In the genomic region with DNA sequence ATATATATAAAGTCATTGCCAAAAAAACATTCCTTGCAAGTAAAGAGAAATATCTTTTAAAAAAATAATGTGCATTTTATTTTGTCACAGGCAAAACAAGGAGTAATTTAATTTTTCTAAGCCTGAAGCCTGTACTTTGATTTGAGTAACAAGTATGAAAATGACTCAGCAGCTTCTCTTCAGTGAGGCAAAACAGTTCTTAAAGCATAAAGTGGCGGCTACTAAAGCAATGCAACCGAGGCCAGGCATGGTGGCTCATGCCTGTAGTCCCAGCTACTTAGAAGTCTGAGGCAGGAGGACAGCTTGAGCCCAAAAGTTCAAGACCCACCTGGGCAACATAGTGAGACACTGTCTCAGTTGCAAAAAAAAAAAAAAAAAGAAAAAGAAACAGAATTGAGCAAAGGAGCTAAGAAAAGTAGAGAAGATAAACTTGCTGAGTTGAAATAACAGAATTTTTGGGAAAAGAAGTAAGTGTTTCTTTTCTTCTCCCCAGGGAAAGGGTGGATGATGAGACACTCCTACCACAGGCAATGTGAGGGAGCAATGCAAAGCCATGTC, we compare ENCODE assay signal across 10 cellular contexts. TPM values are rescaled to one million over a fixed set of nuclear protein-coding genes. Genes with fewer than 3 reads are reported as not detected.
DNase-seq lines count a peak whose midpoint lies in the region; ATAC-seq and TF ChIP-seq lines count a peak whose summit lies in the region.
"Had no signal": no experiment of that assay in that cellular context is flagged by ENCODE, and none has a peak within 500 bp of the region (broad histone marks: within the 10 kb centered on the region; RNA-seq: fewer than 3 reads in every experiment).

No MANE protein-coding gene starts in this region.

- WGBS in SK-N-SH (ENCODE audit: low lambda C conversion rate): 29% methylated on average over 2 of the region's 2 CpGs
- 69 to 88% methylated on average over 2 of the region's 2 CpGs for WGBS in thyroid gland, 2 donors
- 64% methylated on average over 2 of the region's 2 CpGs for WGBS in hepatocyte (ENCODE audit: low lambda C conversion rate, missing lambda C conversion rate)

- H3K4me3 Mint-ChIP-seq in neural crest cell: no peak overlapping the region
- H3K4me3 Mint-ChIP-seq in endothelial cell (ENCODE audit: unreplicated experiment): no peak overlapping the region

- no peak for TF ChIP-seq EP300 in SK-N-SH (IDR thresholded peaks at IDR 0.05; ENCODE audit: borderline replicate concordance in 1 of 2, low read depth in 1 of 2, low read length in 1 of 2)

- H3K79me2 ChIP-seq in SK-N-SH (ENCODE audit: insufficient read depth): no peaks in the 10 kb centered on the region
- no peaks in the 10 kb centered on the region for H3K79me2 ChIP-seq in hepatocyte

- no peaks in the 10 kb centered on the region for H3K9me2 ChIP-seq in SK-N-SH
- no peaks in the 10 kb centered on the region for H3K9me2 ChIP-seq in hepatocyte (replicated peaks; ENCODE audit: insufficient read depth)

- H3K9me3 ChIP-seq in SK-N-SH (no peaks in the 10 kb centered on the region), thyroid gland (no peaks in the 10 kb centered on the region), hepatocyte (ENCODE audit: low read depth) (no peaks in the 10 kb centered on the region)
- H3K9me3 ChIP-seq: ascending aorta had no signal

- H3K4me2 ChIP-seq in SK-N-SH: peak overlapping the region; percentile 11; the same call in 1 of the 2 replicates
- H3K4me2 ChIP-seq in hepatocyte: no peak overlapping the region

- peaks cover 26% of the 10 kb centered on the region for H3F3A ChIP-seq in SK-N-SH (replicated peaks; ENCODE audit: insufficient read depth)

- H3K4me3 ChIP-seq in SK-N-SH (ENCODE audit: low read depth in 2 of 2, low read length in 1 of 2) (no peak overlapping the region), thyroid gland (replicated peaks in 1 of 3) (no peak overlapping the region), hepatocyte (no peak overlapping the region)
- H3K4me3 ChIP-seq: ascending aorta had no signal

- H2AFZ ChIP-seq in SK-N-SH (ENCODE audit: low read depth) (peak overlapping the region; percentile 13; the same call in 1 of the 2 replicates), hepatocyte (no peak overlapping the region)

- ATAC-seq in GM21576 (IDR thresholded peaks at IDR 0.05; ENCODE audit: unreplicated experiment): peak; percentile 52

- H3K36me3 ChIP-seq in SK-N-SH (replicated peaks in 1 of 2; ENCODE audit: control insufficient read depth in 1 of 2, insufficient read depth in 2 of 2, low read length in 1 of 2) (no peaks in the 10 kb centered on the region), thyroid gland (no peaks in the 10 kb centered on the region), hepatocyte (replicated peaks; ENCODE audit: insufficient read depth, low read depth) (no peaks in the 10 kb centered on the region)
- H3K36me3 ChIP-seq: ascending aorta had no signal

- no peak for TF ChIP-seq CTCF in SK-N-SH (IDR thresholded peaks at IDR 0.05)
- no peak for TF ChIP-seq CTCF in neural crest cell (conservative IDR thresholded peaks at IDR 0.05)
- no peak for TF ChIP-seq CTCF in thyroid gland (IDR thresholded peaks at IDR 0.05)
- no peak for TF ChIP-seq CTCF in hepatocyte (IDR thresholded peaks at IDR 0.05; ENCODE audit: poor library complexity)
- no peak for TF ChIP-seq CTCF in endothelial cell (IDR thresholded peaks at IDR 0.05; ENCODE audit: unreplicated experiment)

- H3K9ac ChIP-seq in SK-N-SH: no peak overlapping the region

- H3K27me3 ChIP-seq in SK-N-SH (ENCODE audit: insufficient read depth) (no peaks in the 10 kb centered on the region), thyroid gland (no peaks in the 10 kb centered on the region), hepatocyte (no peaks in the 10 kb centered on the region)
- H3K27me3 ChIP-seq: ascending aorta had no signal

- H3K27ac ChIP-seq in SK-N-SH (ENCODE audit: low read depth in 2 of 2, low read length in 1 of 2): peak overlapping the region; percentile 70 to 71
- no peak overlapping the region for H3K27ac ChIP-seq in thyroid gland
- H3K27ac ChIP-seq in hepatocyte: no peak overlapping the region

- no peak for TF ChIP-seq RAD21 in SK-N-SH (IDR thresholded peaks at IDR 0.05; ENCODE audit: low read length)

- H3K27ac Mint-ChIP-seq in neural crest cell (ENCODE audit: unreplicated experiment) (peak overlapping the region; percentile 97), endothelial cell (ENCODE audit: unreplicated experiment) (no peak overlapping the region)

- no peak for TF ChIP-seq POLR2A in thyroid gland (IDR thresholded peaks at IDR 0.05)

- H3K4me1 ChIP-seq in SK-N-SH (ENCODE audit: control insufficient read depth in 1 of 2, insufficient read depth in 2 of 2, low read depth in 1 of 2, low read length in 1 of 2) (peaks cover 4 to 13% of the 10 kb centered on the region in 2 experiments; a peak in 2 of 4 replicates), thyroid gland (peaks cover 0 to 4% of the 10 kb centered on the region in 2 donors), hepatocyte (ENCODE audit: insufficient read depth) (no peaks in the 10 kb centered on the region)

- H3K4me1 Mint-ChIP-seq in neural crest cell (peaks cover 19% of the 10 kb centered on the region), endothelial cell (ENCODE audit: unreplicated experiment) (peaks cover 10% of the 10 kb centered on the region)

- H3K9me3 Mint-ChIP-seq in neural crest cell (no peaks in the 10 kb centered on the region), endothelial cell (ENCODE audit: unreplicated experiment) (no peaks in the 10 kb centered on the region)

- H3K27me3 Mint-ChIP-seq in neural crest cell (ENCODE audit: low read depth) (peaks cover 13% of the 10 kb centered on the region), endothelial cell (ENCODE audit: unreplicated experiment) (no peaks in the 10 kb centered on the region)

- POLR2A ChIA-PET in SK-N-SH (lab: Yijun Ruan, JAX): no interaction called here

- DNase-seq in activated CD4-positive, alpha-beta T cell treated with anti-CD3 and anti-CD28 coated beads for 48 hours: peak; percentile 40
- DNase-seq in activated CD4-positive, alpha-beta T cell treated with anti-CD3 and anti-CD28 coated beads for 4 hours: no peak
- DNase-seq in SK-N-SH (no peak), neural crest cell (ENCODE audit: low read depth, low spot score) (no peak), thyroid gland (no peak), hepatocyte (ENCODE audit: low spot score) (no peak), endothelial cell (ENCODE audit: low spot score) (no peak)

- no peaks in the 10 kb centered on the region for H3K36me3 Mint-ChIP-seq in neural crest cell (ENCODE audit: low read depth)
- H3K36me3 Mint-ChIP-seq in endothelial cell (ENCODE audit: low read depth, unreplicated experiment): no peaks in the 10 kb centered on the region

- intact Hi-C loops in thyroid gland (cut with DNase I): loop anchor here (10.0 kb wide), 1 partner anchor 59 kb away; a partner anchor contains a TSS

- CTCF ChIA-PET in SK-N-SH (lab: Yijun Ruan, JAX): interaction anchor here (1.5 to 8.1 kb wide), 6 partner anchors 7 to 101 kb away, joined by 5 to 116 read pairs (median 45); a partner anchor contains a TSS

- H4K20me1 ChIP-seq in SK-N-SH (ENCODE audit: insufficient read depth) (no peaks in the 10 kb centered on the region), hepatocyte (ENCODE audit: insufficient read depth, poor library complexity, severe bottlenecking) (no peaks in the 10 kb centered on the region)

TF ChIP-seq in SK-N-SH, 30 proteins besides CTCF, POLR2A, EP300 and RAD21 (continues in another document):
- peak; percentile 14; the same call in 1 of the 2 replicates for TF ChIP-seq FOSL2 (IDR thresholded peaks at IDR 0.05; ENCODE audit: borderline replicate concordance, low read depth)
- TF ChIP-seq FOXJ3 (CRISPR knock-in tag; IDR thresholded peaks at IDR 0.05): no peak
- no peak for TF ChIP-seq GATA2 (CRISPR knock-in tag; IDR thresholded peaks at IDR 0.05)
- TF ChIP-seq JUND (IDR thresholded peaks at IDR 0.05): 0 out of 2 replicates have a peak, but pooled peaks have one; percentile 17

RNA-seq across cellular contexts. Expression of a gene that starts 29.6 kb away (rescaled TPM):
- 25.3 and 28.1 TPM in 2 replicates for polyA plus RNA-seq in SK-N-SH (2012; rRNA removed)
- 17.3 and 21.5 TPM in 2 replicates for polyA plus RNA-seq in SK-N-SH (2012; cell fraction: cytosol; rRNA removed)
- 34.7 and 50.7 TPM in 2 replicates for polyA plus RNA-seq in SK-N-SH (2012; cell fraction: nucleus; rRNA removed)
- total RNA-seq in neural crest cell: 22.4 TPM in 2 replicates
- 10 to 100 TPM; 14.4 to 19.4 (median 18.4) TPM for total RNA-seq in thyroid gland
- total RNA-seq in hepatocyte: 8.0 and 11.6 TPM in 2 replicates
- polyA plus RNA-seq in hepatocyte: 10.7 and 11.4 TPM in 2 replicates
- total RNA-seq in endothelial cell (ENCODE audit: unreplicated experiment): 27.8 TPM

RNA-seq across cellular contexts. Expression of a gene that starts 30.4 kb away (rescaled TPM):
- polyA plus RNA-seq in SK-N-SH (2012; rRNA removed) (47.9 and 59.3 TPM in 2 replicates), hepatocyte (11.0 and 11.2 TPM in 2 replicates)
- 20.3 and 30.5 TPM in 2 replicates for polyA plus RNA-seq in SK-N-SH (2012; cell fraction: cytosol; rRNA removed)
- polyA plus RNA-seq in SK-N-SH (2012; cell fraction: nucleus; rRNA removed): 140 and 159 TPM in 2 replicates
- total RNA-seq in neural crest cell (28.3 and 30.2 TPM in 2 replicates), thyroid gland (1 to 10 TPM in 3 of 4 donors, under 1 TPM in 1; 0.98 to 5.6 (median 2.2) TPM), hepatocyte (13.3 and 13.6 TPM in 2 replicates), endothelial cell (ENCODE audit: unreplicated experiment) (10.0 TPM)

RNA-seq across cellular contexts. Expression of a gene that starts 54.4 kb away (rescaled TPM):
- polyA plus RNA-seq in SK-N-SH (2012; rRNA removed): 55.7 and 60.4 TPM in 2 replicates
- polyA plus RNA-seq in SK-N-SH (2012; cell fraction: cytosol; rRNA removed): 30.4 and 45.8 TPM in 2 replicates
- polyA plus RNA-seq in SK-N-SH (2012; cell fraction: nucleus; rRNA removed): 55.7 and 62.3 TPM in 2 replicates
- total RNA-seq in neural crest cell: 44.7 and 45.4 TPM in 2 replicates
- total RNA-seq in thyroid gland: 10 to 100 TPM; 27.3 to 45.9 (median 37.5) TPM
- 31.2 and 32.4 TPM in 2 replicates for total RNA-seq in hepatocyte
- polyA plus RNA-seq in hepatocyte: 33.5 and 37.2 TPM in 2 replicates
- 44.3 TPM for total RNA-seq in endothelial cell (ENCODE audit: unreplicated experiment)

RNA-seq across cellular contexts. Expression of a gene that starts 54.7 kb away (rescaled TPM):
- polyA plus RNA-seq in SK-N-SH (2012; rRNA removed) (118 and 151 TPM in 2 replicates), hepatocyte (195 and 212 TPM in 2 replicates)
- polyA plus RNA-seq in SK-N-SH (2012; cell fraction: cytosol; rRNA removed): 54.6 and 78.6 TPM in 2 replicates
- 643 and 686 TPM in 2 replicates for polyA plus RNA-seq in SK-N-SH (2012; cell fraction: nucleus; rRNA removed)
- total RNA-seq in neural crest cell (110 and 113 TPM in 2 replicates), thyroid gland (100 to 1,000 TPM in 3 of 4 donors, 10 to 100 TPM in 1; 93.7 to 168 (median 112) TPM), hepatocyte (121 and 138 TPM in 2 replicates), endothelial cell (ENCODE audit: unreplicated experiment) (117 TPM)

RNA-seq across cellular contexts. Expression of a gene that starts 58.1 kb away (rescaled TPM):
- polyA plus RNA-seq in SK-N-SH (2012; rRNA removed) (1.6 and 1.8 TPM in 2 replicates), hepatocyte (0.73 TPM in 1 of 2 replicates, not detected in the other)
- polyA plus RNA-seq in SK-N-SH (2012; cell fraction: cytosol; rRNA removed): 0.26 and 0.31 TPM in 2 replicates
- polyA plus RNA-seq in SK-N-SH (2012; cell fraction: nucleus; rRNA removed): 13.2 and 13.8 TPM in 2 replicates
- total RNA-seq in neural crest cell (0.49 and 0.77 TPM in 2 replicates), thyroid gland (not detected), hepatocyte (1.2 and 4.0 TPM in 2 replicates), endothelial cell (ENCODE audit: unreplicated experiment) (3.5 TPM)
- total RNA-seq: ascending aorta had no signal
- polyA plus RNA-seq: AG04450 had no signal

Comparison
In these comparisons a context has a peak if more than half of its experiments do, and no peak if none do; other contexts are left out.
1. H3K27ac ChIP-seq: peak in SK-N-SH (2 of 2); none in thyroid gland (0 of 3) and hepatocyte (single experiment).